ENCODE assay signal across 20 cellular contexts in the genomic region with DNA sequence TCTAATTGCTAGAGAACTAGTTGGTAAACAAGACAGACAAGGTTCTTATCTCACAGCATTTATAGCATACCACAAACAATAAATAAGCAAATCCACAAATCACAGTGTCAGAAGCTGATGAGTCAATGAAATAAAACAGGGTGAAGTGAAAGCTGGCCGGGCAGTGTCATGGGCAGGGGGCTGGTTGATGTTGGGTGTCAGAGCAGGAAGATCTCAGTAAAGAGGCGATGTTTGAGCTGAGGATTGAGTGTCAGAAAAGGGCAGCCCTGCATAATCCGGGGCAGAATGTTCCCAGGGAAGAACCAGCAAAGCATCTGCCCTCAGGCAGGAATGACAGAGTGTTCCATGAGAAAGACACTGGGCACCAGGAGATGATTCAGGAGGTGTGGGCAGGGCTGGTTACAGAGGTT.
DNase-seq lines count a peak whose midpoint lies in the region; ATAC-seq and TF ChIP-seq lines count a peak whose summit lies in the region.
"Had no signal": no experiment of that assay in that cellular context is flagged by ENCODE, and none has a peak within 500 bp of the region (broad histone marks: within the 10 kb centered on the region; RNA-seq: fewer than 3 reads in every experiment).

No MANE protein-coding gene starts in this region.

- no peaks in the 10 kb centered on the region for H3K27me3 ChIP-seq in HCT116 (ENCODE audit: insufficient read depth, low read length)
- H3K27me3 ChIP-seq: colonic mucosa, right atrium auricular region had no signal

- H3K9ac ChIP-seq in HCT116 (ENCODE audit: low read length), result no peak overlapping the region

- H3K4me1 ChIP-seq in HCT116 (ENCODE audit: control insufficient read depth in 1 of 2, insufficient read depth in 2 of 2, low read length in 2 of 2), result peaks cover 17 to 36% of the 10 kb centered on the region in 2 experiments
- H3K4me1 ChIP-seq: colonic mucosa had no signal

- H3K4me3 ChIP-seq in AG09309 (ENCODE audit: control insufficient read depth, low read depth, low read length) (no peak overlapping the region), HCT116 (replicated peaks in 1 of 2; ENCODE audit: low read depth in 1 of 2, low read length in 2 of 2) (no peak overlapping the region)
- H3K4me3 ChIP-seq: colonic mucosa, right atrium auricular region had no signal

- H4K20me1 ChIP-seq in HCT116 (ENCODE audit: insufficient read depth), result no peaks in the 10 kb centered on the region

- H3K9me3 ChIP-seq in HCT116 (ENCODE audit: control insufficient read depth in 1 of 2, insufficient read depth in 1 of 2, low read depth in 1 of 2, low read length in 2 of 2), result no peaks in the 10 kb centered on the region
- H3K9me3 ChIP-seq: colonic mucosa, right atrium auricular region had no signal

- TF ChIP-seq CTCF in AG09309 (IDR thresholded peaks at IDR 0.05; ENCODE audit: control insufficient read depth, insufficient read depth, low read depth, low read length, missing control alignments) (no peak), HCT116 (IDR thresholded peaks at IDR 0.05 in 2 of 3, conservative IDR thresholded peaks at IDR 0.05 in 1 of 3; ENCODE audit: borderline replicate concordance in 1 of 3, insufficient read depth in 1 of 3, low read depth in 2 of 3, low read length in 2 of 3) (no peak)

- CTCF ChIA-PET in HCT116 (lab: Charles Lee), result no interaction called here

- H3K36me3 ChIP-seq in HCT116 (ENCODE audit: control insufficient read depth in 1 of 2, insufficient read depth in 2 of 2, low read length in 2 of 2), result no peaks in the 10 kb centered on the region
- H3K36me3 ChIP-seq: colonic mucosa, right atrium auricular region had no signal

- ATAC-seq in HCT116, result no peak
- ATAC-seq in HG03571 (IDR thresholded peaks at IDR 0.05; ENCODE audit: unreplicated experiment), result no peak
- ATAC-seq: Panc1 had no signal

- no peaks in the 10 kb centered on the region for H3K9me2 ChIP-seq in HCT116 (ENCODE audit: insufficient read depth)

- BruUV-seq in HCT116 (replicated peaks; lab: Mats Ljungman, UMichigan), result no TSS peak

- intact Hi-C loops in HCT116 (cut with micrococcal nuclease), result no loop called here

- peak; percentile 10 for DNase-seq in AG09309 (ENCODE audit: low read depth)
- DNase-seq in HCT116 (ENCODE audit: low read depth, low spot score), result no peak
- peak; percentile 72 for DNase-seq in T1000 (lab: John Stamatoyannopoulos, UW)
- DNase-seq in islet precursor cell, result peak; percentile 65
- DNase-seq in stimulated activated CD4-positive, alpha-beta T cell treated with anti-CD3 and anti-CD28 coated beads, Interleukin-15, amount 100 ng/mL, for 24 hours, result no peak
- no peak for DNase-seq in activated naive CD4-positive, alpha-beta T cell treated with Interleukin-2 at 50 U/mL for 16 hours
- no peak for DNase-seq in hepatic stellate cell (ENCODE audit: low spot score)
- DNase-seq: activated CD4-positive, CD25-positive, alpha-beta regulatory T cell; activated effector memory CD4-positive, alpha-beta T cell treated with anti-CD3 and anti-CD28 coated beads, Interleukin-2, amount 50 U/mL, for 16 hours; aorta; colonic mucosa; COR-L47; Karpas-422; midbrain; NCI-H187; NCI-H510A treated with DMSO at 0.1 percent for 48 hours; stimulated activated CD4-positive, alpha-beta T cell treated with anti-CD3 and anti-CD28 coated beads, Interleukin-4, amount 100 ng/mL, for 1 hour had no signal

- no peaks in the 10 kb centered on the region for H3K79me2 ChIP-seq in HCT116 (ENCODE audit: insufficient read depth, low read length)

- H3K4me2 ChIP-seq in HCT116 (ENCODE audit: low read length), result peak overlapping the region; percentile 7

- TF ChIP-seq POLR2A in HCT116 (IDR thresholded peaks at IDR 0.05; ENCODE audit: borderline replicate concordance, extremely low read depth, insufficient read depth, insufficient read length), result no peak

- no peak overlapping the region for H2AFZ ChIP-seq in HCT116 (ENCODE audit: low read depth, low read length, poor library complexity, severe bottlenecking)

- RAD21 ChIA-PET in HCT116 (lab: Charles Lee; ENCODE audit: low non-redundant PET in 1 of 2, low total read pairs in 2 of 2, uncharacterized antibody in 2 of 2, unreplicated experiment in 2 of 2), result no interaction called here

- no peak overlapping the region for H3K27ac ChIP-seq in HCT116 (ENCODE audit: low read depth, low read length)
- H3K27ac ChIP-seq: colonic mucosa, right atrium auricular region had no signal

- TF ChIP-seq RAD21 in HCT116 (IDR thresholded peaks at IDR 0.05; ENCODE audit: low read depth), result no peak

- POLR2A ChIA-PET in HCT116 (lab: Charles Lee), result no interaction called here

TF ChIP-seq in HCT116, 20 proteins besides CTCF, POLR2A, EP300 and RAD21:
- TF ChIP-seq EGR1 (IDR thresholded peaks at IDR 0.05; ENCODE audit: low read depth) (no peak), FOSL1 (IDR thresholded peaks at IDR 0.05; ENCODE audit: low read depth) (no peak), REST (IDR thresholded peaks at IDR 0.05; ENCODE audit: low read depth) (no peak), ZFX (IDR thresholded peaks at IDR 0.05) (no peak), EZH2phosphoT487 (IDR thresholded peaks at IDR 0.05; ENCODE audit: borderline replicate concordance) (no peak), CEBPB (IDR thresholded peaks at IDR 0.05; ENCODE audit: low read depth) (no peak), EZH2 (IDR thresholded peaks at IDR 0.05) (no peak), YY1 (IDR thresholded peaks at IDR 0.05; ENCODE audit: extremely low read depth, insufficient replicate concordance, low read depth, low read length) (no peak), SRF (IDR thresholded peaks at IDR 0.05; ENCODE audit: low read depth) (no peak), JUND (IDR thresholded peaks at IDR 0.05) (no peak), CBX3 (IDR thresholded peaks at IDR 0.05; ENCODE audit: low read depth) (no peak), MAX (IDR thresholded peaks at IDR 0.05) (no peak), ZNF274 (IDR thresholded peaks at IDR 0.05; ENCODE audit: low read depth, low read length) (no peak), SP1 (IDR thresholded peaks at IDR 0.05; ENCODE audit: low read depth) (no peak), TCF7L2 (IDR thresholded peaks at IDR 0.05; ENCODE audit: borderline replicate concordance, extremely low read depth, insufficient read depth, insufficient read length) (no peak), SIN3A (IDR thresholded peaks at IDR 0.05; ENCODE audit: low read depth) (no peak), ZBTB33 (IDR thresholded peaks at IDR 0.05; ENCODE audit: extremely low read depth, insufficient replicate concordance, low read length) (no peak), ELF1 (IDR thresholded peaks at IDR 0.05; ENCODE audit: borderline replicate concordance, low read depth) (no peak), POLR2AphosphoS5 (IDR thresholded peaks at IDR 0.05; ENCODE audit: low read depth, low read length) (no peak)
- TF ChIP-seq, protein P1, sequence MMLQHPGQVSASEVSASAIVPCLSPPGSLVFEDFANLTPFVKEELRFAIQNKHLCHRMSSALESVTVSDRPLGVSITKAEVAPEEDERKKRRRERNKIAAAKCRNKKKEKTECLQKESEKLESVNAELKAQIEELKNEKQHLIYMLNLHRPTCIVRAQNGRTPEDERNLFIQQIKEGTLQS (IDR thresholded peaks at IDR 0.05), result no peak

Comparison
In these comparisons a context has a peak if more than half of its experiments do, and no peak if none do; other contexts are left out.
1. DNase-seq: peak in AG09309 (single experiment), T1000 (single experiment) and islet precursor cell (single experiment); none in HCT116 (single experiment), stimulated activated CD4-positive, alpha-beta T cell treated with anti-CD3 and anti-CD28 coated beads, Interleukin-15, amount 100 ng/mL, for 24 hours (single experiment), activated naive CD4-positive, alpha-beta T cell treated with Interleukin-2 at 50 U/mL for 16 hours (single experiment) and hepatic stellate cell (single experiment).